ENCODE assay signal across 2 cellular contexts in the genomic region with DNA sequence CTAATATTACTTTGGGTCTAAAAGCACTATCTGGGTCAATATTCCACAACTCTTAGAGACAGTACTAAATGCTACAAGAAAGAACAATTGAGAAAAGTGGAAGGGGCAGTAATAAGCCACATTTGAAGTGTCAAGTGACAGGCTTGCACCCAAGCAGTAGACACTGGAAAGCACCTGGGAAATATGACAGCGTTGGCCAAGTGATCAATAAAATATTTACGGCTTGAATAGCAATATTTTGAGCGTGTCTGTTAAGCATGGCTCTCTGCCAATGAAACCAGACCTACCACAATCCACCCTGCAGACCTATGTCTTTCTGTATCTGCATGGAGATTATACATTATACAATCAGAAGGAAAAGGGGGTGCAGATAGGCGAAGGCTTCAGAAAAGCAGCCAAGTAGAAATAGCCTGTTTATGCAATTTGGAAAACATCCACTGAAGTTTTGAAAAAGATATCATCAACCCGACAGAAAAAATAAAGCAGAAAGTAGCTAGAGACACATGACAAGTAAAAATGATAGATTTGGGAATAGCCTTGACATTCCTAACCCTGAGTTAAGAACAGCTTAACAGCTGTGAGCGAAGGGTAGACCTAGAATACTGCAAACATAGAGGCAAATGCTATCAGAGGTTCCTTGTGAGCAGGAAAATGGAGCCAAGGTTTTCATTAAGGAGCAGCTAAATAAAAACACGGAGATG.
TF ChIP-seq lines count a peak whose summit lies in the region.

No MANE protein-coding gene starts in this region.

TF ChIP-seq in SK-N-SH, 30 proteins besides CTCF, POLR2A, EP300 and RAD21 (continued from another document):
- TF ChIP-seq, protein P1, sequence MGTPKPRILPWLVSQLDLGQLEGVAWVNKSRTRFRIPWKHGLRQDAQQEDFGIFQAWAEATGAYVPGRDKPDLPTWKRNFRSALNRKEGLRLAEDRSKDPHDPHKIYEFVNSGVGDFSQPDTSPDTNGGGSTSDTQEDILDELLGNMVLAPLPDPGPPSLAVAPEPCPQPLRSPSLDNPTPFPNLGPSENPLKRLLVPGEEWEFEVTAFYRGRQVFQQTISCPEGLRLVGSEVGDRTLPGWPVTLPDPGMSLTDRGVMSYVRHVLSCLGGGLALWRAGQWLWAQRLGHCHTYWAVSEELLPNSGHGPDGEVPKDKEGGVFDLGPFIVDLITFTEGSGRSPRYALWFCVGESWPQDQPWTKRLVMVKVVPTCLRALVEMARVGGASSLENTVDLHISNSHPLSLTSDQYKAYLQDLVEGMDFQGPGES (IDR thresholded peaks at IDR 0.05; ENCODE audit: low read depth, low read length): no peak
- no peak for TF ChIP-seq YY1 (IDR thresholded peaks at IDR 0.05; ENCODE audit: low read depth)
- TF ChIP-seq, protein P2, sequence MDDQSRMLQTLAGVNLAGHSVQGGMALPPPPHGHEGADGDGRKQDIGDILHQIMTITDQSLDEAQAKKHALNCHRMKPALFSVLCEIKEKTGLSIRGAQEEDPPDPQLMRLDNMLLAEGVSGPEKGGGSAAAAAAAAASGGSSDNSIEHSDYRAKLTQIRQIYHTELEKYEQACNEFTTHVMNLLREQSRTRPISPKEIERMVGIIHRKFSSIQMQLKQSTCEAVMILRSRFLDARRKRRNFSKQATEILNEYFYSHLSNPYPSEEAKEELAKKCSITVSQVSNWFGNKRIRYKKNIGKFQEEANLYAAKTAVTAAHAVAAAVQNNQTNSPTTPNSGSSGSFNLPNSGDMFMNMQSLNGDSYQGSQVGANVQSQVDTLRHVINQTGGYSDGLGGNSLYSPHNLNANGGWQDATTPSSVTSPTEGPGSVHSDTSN (IDR thresholded peaks at IDR 0.05): no peak
- no peak for TF ChIP-seq SMC3 (IDR thresholded peaks at IDR 0.05; ENCODE audit: low read depth, low read length)
- TF ChIP-seq RXRA (IDR thresholded peaks at IDR 0.05; ENCODE audit: borderline replicate concordance, low read depth): no peak
- TF ChIP-seq JUND (IDR thresholded peaks at IDR 0.05): no peak
- TF ChIP-seq NRF1 (IDR thresholded peaks at IDR 0.05; ENCODE audit: low read depth, low read length): no peak
- TF ChIP-seq MXI1 (IDR thresholded peaks at IDR 0.05; ENCODE audit: low read depth, low read length): no peak
- no peak for TF ChIP-seq TCF12 (IDR thresholded peaks at IDR 0.05)
- TF ChIP-seq, protein P3, sequence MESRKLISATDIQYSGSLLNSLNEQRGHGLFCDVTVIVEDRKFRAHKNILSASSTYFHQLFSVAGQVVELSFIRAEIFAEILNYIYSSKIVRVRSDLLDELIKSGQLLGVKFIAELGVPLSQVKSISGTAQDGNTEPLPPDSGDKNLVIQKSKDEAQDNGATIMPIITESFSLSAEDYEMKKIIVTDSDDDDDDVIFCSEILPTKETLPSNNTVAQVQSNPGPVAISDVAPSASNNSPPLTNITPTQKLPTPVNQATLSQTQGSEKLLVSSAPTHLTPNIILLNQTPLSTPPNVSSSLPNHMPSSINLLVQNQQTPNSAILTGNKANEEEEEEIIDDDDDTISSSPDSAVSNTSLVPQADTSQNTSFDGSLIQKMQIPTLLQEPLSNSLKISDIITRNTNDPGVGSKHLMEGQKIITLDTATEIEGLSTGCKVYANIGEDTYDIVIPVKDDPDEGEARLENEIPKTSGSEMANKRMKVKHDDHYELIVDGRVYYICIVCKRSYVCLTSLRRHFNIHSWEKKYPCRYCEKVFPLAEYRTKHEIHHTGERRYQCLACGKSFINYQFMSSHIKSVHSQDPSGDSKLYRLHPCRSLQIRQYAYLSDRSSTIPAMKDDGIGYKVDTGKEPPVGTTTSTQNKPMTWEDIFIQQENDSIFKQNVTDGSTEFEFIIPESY (IDR thresholded peaks at IDR 0.05; ENCODE audit: borderline replicate concordance, low read depth): no peak
- no peak for TF ChIP-seq CHD2 (IDR thresholded peaks at IDR 0.05; ENCODE audit: low read length, partially characterized antibody)
- no peak for TF ChIP-seq NFIC (IDR thresholded peaks at IDR 0.05; ENCODE audit: borderline replicate concordance)
- TF ChIP-seq, protein P4, sequence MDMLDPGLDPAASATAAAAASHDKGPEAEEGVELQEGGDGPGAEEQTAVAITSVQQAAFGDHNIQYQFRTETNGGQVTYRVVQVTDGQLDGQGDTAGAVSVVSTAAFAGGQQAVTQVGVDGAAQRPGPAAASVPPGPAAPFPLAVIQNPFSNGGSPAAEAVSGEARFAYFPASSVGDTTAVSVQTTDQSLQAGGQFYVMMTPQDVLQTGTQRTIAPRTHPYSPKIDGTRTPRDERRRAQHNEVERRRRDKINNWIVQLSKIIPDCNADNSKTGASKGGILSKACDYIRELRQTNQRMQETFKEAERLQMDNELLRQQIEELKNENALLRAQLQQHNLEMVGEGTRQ (IDR thresholded peaks at IDR 0.05; ENCODE audit: borderline replicate concordance, low read depth, low read length): no peak
- no peak for TF ChIP-seq MEF2A (IDR thresholded peaks at IDR 0.05; ENCODE audit: borderline replicate concordance, low read depth)

TF ChIP-seq in SK-N-SH treated with all-trans-retinoic acid at 6 μM for 48 hours, 23 proteins besides CTCF, POLR2A, EP300 and RAD21 (continued from another document):
- TF ChIP-seq, protein P5, sequence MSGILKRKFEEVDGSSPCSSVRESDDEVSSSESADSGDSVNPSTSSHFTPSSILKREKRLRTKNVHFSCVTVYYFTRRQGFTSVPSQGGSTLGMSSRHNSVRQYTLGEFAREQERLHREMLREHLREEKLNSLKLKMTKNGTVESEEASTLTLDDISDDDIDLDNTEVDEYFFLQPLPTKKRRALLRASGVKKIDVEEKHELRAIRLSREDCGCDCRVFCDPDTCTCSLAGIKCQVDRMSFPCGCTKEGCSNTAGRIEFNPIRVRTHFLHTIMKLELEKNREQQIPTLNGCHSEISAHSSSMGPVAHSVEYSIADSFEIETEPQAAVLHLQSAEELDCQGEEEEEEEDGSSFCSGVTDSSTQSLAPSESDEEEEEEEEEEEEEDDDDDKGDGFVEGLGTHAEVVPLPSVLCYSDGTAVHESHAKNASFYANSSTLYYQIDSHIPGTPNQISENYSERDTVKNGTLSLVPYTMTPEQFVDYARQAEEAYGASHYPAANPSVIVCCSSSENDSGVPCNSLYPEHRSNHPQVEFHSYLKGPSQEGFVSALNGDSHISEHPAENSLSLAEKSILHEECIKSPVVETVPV (CRISPR knock-in tag; IDR thresholded peaks at IDR 0.05): no peak
- no peak for TF ChIP-seq ZC3H10 (CRISPR knock-in tag; IDR thresholded peaks at IDR 0.05)
- TF ChIP-seq, protein P6, sequence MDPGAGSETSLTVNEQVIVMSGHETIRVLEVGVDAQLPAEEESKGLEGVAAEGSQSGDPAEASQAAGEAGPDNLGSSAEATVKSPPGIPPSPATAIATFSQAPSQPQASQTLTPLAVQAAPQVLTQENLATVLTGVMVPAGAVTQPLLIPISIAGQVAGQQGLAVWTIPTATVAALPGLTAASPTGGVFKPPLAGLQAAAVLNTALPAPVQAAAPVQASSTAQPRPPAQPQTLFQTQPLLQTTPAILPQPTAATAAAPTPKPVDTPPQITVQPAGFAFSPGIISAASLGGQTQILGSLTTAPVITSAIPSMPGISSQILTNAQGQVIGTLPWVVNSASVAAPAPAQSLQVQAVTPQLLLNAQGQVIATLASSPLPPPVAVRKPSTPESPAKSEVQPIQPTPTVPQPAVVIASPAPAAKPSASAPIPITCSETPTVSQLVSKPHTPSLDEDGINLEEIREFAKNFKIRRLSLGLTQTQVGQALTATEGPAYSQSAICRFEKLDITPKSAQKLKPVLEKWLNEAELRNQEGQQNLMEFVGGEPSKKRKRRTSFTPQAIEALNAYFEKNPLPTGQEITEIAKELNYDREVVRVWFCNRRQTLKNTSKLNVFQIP (CRISPR knock-in tag; IDR thresholded peaks at IDR 0.05; ENCODE audit: borderline replicate concordance, low read depth): no peak
- no peak for TF ChIP-seq TOX (CRISPR knock-in tag; IDR thresholded peaks at IDR 0.05; ENCODE audit: borderline replicate concordance)
- no peak for TF ChIP-seq TCF4 (CRISPR knock-in tag; IDR thresholded peaks at IDR 0.05; ENCODE audit: borderline replicate concordance)
- no peak for TF ChIP-seq OSR1 (CRISPR knock-in tag; IDR thresholded peaks at IDR 0.05)
- TF ChIP-seq ZFP3 (CRISPR knock-in tag; IDR thresholded peaks at IDR 0.05): no peak
- TF ChIP-seq, protein P7, sequence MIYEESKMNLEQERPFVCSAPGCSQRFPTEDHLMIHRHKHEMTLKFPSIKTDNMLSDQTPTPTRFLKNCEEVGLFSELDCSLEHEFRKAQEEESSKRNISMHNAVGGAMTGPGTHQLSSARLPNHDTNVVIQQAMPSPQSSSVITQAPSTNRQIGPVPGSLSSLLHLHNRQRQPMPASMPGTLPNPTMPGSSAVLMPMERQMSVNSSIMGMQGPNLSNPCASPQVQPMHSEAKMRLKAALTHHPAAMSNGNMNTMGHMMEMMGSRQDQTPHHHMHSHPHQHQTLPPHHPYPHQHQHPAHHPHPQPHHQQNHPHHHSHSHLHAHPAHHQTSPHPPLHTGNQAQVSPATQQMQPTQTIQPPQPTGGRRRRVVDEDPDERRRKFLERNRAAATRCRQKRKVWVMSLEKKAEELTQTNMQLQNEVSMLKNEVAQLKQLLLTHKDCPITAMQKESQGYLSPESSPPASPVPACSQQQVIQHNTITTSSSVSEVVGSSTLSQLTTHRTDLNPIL (CRISPR knock-in tag; IDR thresholded peaks at IDR 0.05; ENCODE audit: low read depth): no peak
